ENCODE assay signal across 1 cellular context in genomic region chr6:157953580-157954091, GRCh38.
TF ChIP-seq lines count a peak whose summit lies in the region.

No MANE protein-coding gene starts in this region.

TF ChIP-seq in HepG2, 621 proteins besides CTCF, POLR2A, EP300 and RAD21 (continued from another document and continues in another):
- TF ChIP-seq ZNF292 (CRISPR knock-in tag; IDR thresholded peaks at IDR 0.05; ENCODE audit: borderline replicate concordance, low read depth) (0 out of 2 replicates have a peak, but pooled peaks have one; percentile 57), ZBTB38 (CRISPR knock-in tag; IDR thresholded peaks at IDR 0.05) (peak; percentile 20; the same call in 1 of the 2 replicates), ZEB1 (IDR thresholded peaks at IDR 0.05; ENCODE audit: insufficient replicate concordance, low read depth) (peak; percentile 26), SALL1 (CRISPR knock-in tag; IDR thresholded peaks at IDR 0.05) (peak; percentile 19; the same call in 1 of the 2 replicates), ZBTB43 (CRISPR knock-in tag; conservative IDR thresholded peaks at IDR 0.05) (no peak; the same call in 1 of the 2 replicates), IRF2 (CRISPR knock-in tag; IDR thresholded peaks at IDR 0.05) (0 out of 2 replicates have a peak, but pooled peaks have one; percentile 12), PAXIP1 (CRISPR knock-in tag; conservative IDR thresholded peaks at IDR 0.05) (no peak), TBX2 (CRISPR knock-in tag; IDR thresholded peaks at IDR 0.05; ENCODE audit: borderline replicate concordance) (no peak), ZNF12 (CRISPR knock-in tag; IDR thresholded peaks at IDR 0.05) (no peak), AGO2 (optimal IDR thresholded peaks at IDR 0.05; ENCODE audit: low read depth, low read length) (no peak), TIGD3 (CRISPR knock-in tag; IDR thresholded peaks at IDR 0.05; ENCODE audit: borderline replicate concordance) (no peak), TP53 (CRISPR knock-in tag; conservative IDR thresholded peaks at IDR 0.05) (peak; percentile 61; the same call in 1 of the 2 replicates), DRAP1 (CRISPR knock-in tag; IDR thresholded peaks at IDR 0.05) (peak; percentile 16; the same call in 1 of the 2 replicates), TFAP4 (IDR thresholded peaks at IDR 0.05; ENCODE audit: borderline replicate concordance, low read depth) (peak; percentile 1; the same call in 1 of the 2 replicates), ZMYM3 (CRISPR knock-in tag; IDR thresholded peaks at IDR 0.05) (peak; percentile 62), ZFY (CRISPR knock-in tag; IDR thresholded peaks at IDR 0.05) (peak; percentile 41; the same call in 1 of the 2 replicates), TBL1XR1 (IDR thresholded peaks at IDR 0.05; ENCODE audit: borderline replicate concordance, low read length, partially characterized antibody) (no peak), ZNF263 (CRISPR knock-in tag; IDR thresholded peaks at IDR 0.05) (peak; percentile 90), NFYC (CRISPR knock-in tag; IDR thresholded peaks at IDR 0.05) (0 out of 2 replicates have a peak, but pooled peaks have one; percentile 28), HMG20B (CRISPR knock-in tag; conservative IDR thresholded peaks at IDR 0.05) (no peak), ZHX2 (IDR thresholded peaks at IDR 0.05; ENCODE audit: low read depth) (no peak), ZHX2 (CRISPR knock-in tag; IDR thresholded peaks at IDR 0.05; ENCODE audit: borderline replicate concordance) (0 out of 2 replicates have a peak, but pooled peaks have one; percentile 34), ZNF543 (CRISPR knock-in tag; IDR thresholded peaks at IDR 0.05) (no peak), ZNF232 (CRISPR knock-in tag; IDR thresholded peaks at IDR 0.05; ENCODE audit: borderline replicate concordance) (0 out of 2 replicates have a peak, but pooled peaks have one; percentile 62), SIX1 (CRISPR knock-in tag; IDR thresholded peaks at IDR 0.05; ENCODE audit: borderline replicate concordance) (peak; percentile 48; the same call in 1 of the 2 replicates), HNRNPUL1 (IDR thresholded peaks at IDR 0.05; ENCODE audit: low read depth, low read length) (no peak), ZNF557 (CRISPR knock-in tag; IDR thresholded peaks at IDR 0.05) (0 out of 2 replicates have a peak, but pooled peaks have one; percentile 38), SALL2 (CRISPR knock-in tag; IDR thresholded peaks at IDR 0.05) (0 out of 2 replicates have a peak, but pooled peaks have one; percentile 50), RARA (CRISPR knock-in tag; IDR thresholded peaks at IDR 0.05) (peak; percentile 26; the same call in 1 of the 2 replicates), NR2C2 (CRISPR knock-in tag; IDR thresholded peaks at IDR 0.05; ENCODE audit: borderline replicate concordance) (no peak), ZBTB39 (CRISPR knock-in tag; IDR thresholded peaks at IDR 0.05) (0 out of 2 replicates have a peak, but pooled peaks have one; percentile 17), GABPA (IDR thresholded peaks at IDR 0.05; ENCODE audit: low read depth, low read length) (no peak), GABPA (CRISPR knock-in tag; IDR thresholded peaks at IDR 0.05; ENCODE audit: low read depth) (peak; percentile 45; the same call in 1 of the 2 replicates), ZKSCAN1 (IDR thresholded peaks at IDR 0.05; ENCODE audit: low read length) (no peak), THAP9 (CRISPR knock-in tag; IDR thresholded peaks at IDR 0.05; ENCODE audit: borderline replicate concordance) (0 out of 2 replicates have a peak, but pooled peaks have one; percentile 33), ZNF788 (CRISPR knock-in tag; IDR thresholded peaks at IDR 0.05; ENCODE audit: borderline replicate concordance) (peak; percentile 17; the same call in 1 of the 2 replicates), RXRA (CRISPR knock-in tag; IDR thresholded peaks at IDR 0.05) (peak; percentile 15; the same call in 1 of the 2 replicates), GABPB1 (CRISPR knock-in tag; IDR thresholded peaks at IDR 0.05) (peak; percentile 9; the same call in 1 of the 2 replicates), HNF1B (CRISPR knock-in tag; IDR thresholded peaks at IDR 0.05) (no peak), SRSF9 (IDR thresholded peaks at IDR 0.05; ENCODE audit: borderline replicate concordance, insufficient read depth, low read depth, low read length, poor library complexity, severe bottlenecking) (no peak)
